Comparison of ENCODE assay signal across 1 cellular context in genomic region chr11:100760766-100761165, GRCh38.
TF ChIP-seq lines count a peak whose summit lies in the region.

No MANE protein-coding gene starts in this region.

TF ChIP-seq in IMR-90, 13 proteins besides CTCF, POLR2A, EP300 and RAD21 (continued from another document):
- TF ChIP-seq BHLHE40 (IDR thresholded peaks at IDR 0.05; ENCODE audit: low read depth, low read length), result no peak
- TF ChIP-seq CHD1 (IDR thresholded peaks at IDR 0.05; ENCODE audit: low read depth, low read length), result no peak
- no peak for TF ChIP-seq FOS (IDR thresholded peaks at IDR 0.05; ENCODE audit: low read depth, low read length)
- TF ChIP-seq MXI1 (IDR thresholded peaks at IDR 0.05; ENCODE audit: borderline replicate concordance, low read depth, low read length), result no peak
- TF ChIP-seq MAZ (IDR thresholded peaks at IDR 0.05; ENCODE audit: borderline replicate concordance, low read depth, low read length), result no peak
- TF ChIP-seq RFX5 (IDR thresholded peaks at IDR 0.05; ENCODE audit: low read depth, low read length), result no peak
- TF ChIP-seq MAFK (IDR thresholded peaks at IDR 0.05; ENCODE audit: low read depth, low read length), result no peak
- TF ChIP-seq, protein P1, sequence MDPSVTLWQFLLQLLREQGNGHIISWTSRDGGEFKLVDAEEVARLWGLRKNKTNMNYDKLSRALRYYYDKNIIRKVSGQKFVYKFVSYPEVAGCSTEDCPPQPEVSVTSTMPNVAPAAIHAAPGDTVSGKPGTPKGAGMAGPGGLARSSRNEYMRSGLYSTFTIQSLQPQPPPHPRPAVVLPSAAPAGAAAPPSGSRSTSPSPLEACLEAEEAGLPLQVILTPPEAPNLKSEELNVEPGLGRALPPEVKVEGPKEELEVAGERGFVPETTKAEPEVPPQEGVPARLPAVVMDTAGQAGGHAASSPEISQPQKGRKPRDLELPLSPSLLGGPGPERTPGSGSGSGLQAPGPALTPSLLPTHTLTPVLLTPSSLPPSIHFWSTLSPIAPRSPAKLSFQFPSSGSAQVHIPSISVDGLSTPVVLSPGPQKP (IDR thresholded peaks at IDR 0.05; ENCODE audit: borderline replicate concordance, low read depth, low read length), result no peak
- TF ChIP-seq, protein P2, sequence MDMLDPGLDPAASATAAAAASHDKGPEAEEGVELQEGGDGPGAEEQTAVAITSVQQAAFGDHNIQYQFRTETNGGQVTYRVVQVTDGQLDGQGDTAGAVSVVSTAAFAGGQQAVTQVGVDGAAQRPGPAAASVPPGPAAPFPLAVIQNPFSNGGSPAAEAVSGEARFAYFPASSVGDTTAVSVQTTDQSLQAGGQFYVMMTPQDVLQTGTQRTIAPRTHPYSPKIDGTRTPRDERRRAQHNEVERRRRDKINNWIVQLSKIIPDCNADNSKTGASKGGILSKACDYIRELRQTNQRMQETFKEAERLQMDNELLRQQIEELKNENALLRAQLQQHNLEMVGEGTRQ (IDR thresholded peaks at IDR 0.05; ENCODE audit: low read depth, low read length), result no peak
- no peak for TF ChIP-seq SMC3 (IDR thresholded peaks at IDR 0.05; ENCODE audit: low read depth, low read length)
- TF ChIP-seq NFE2L2 (IDR thresholded peaks at IDR 0.05; ENCODE audit: low read depth, low read length), result no peak
- no peak for TF ChIP-seq CEBPB (IDR thresholded peaks at IDR 0.05; ENCODE audit: low read depth, low read length)
